Comparison of ENCODE assay signal across 8 cellular contexts in the genomic region with DNA sequence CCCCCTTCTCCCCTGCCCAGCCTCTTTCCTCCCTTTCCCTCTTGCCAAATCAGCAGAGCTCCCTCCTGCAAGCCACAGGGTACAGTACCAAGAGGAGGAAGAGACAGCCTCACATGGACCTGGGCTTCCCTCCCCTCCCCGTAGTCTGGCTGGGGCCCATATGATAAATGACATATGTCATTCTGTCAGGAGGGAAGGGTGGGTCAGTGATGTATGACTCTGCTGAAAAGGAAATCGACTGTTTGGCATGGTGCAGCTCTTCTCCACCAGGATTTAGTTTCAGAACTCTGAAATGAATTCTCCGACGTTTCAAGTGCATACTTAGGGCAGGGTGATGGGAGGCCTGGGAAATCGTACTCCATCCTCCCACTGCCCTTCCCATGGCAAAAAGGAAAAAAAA. TPM values are rescaled to one million over a fixed set of nuclear protein-coding genes. Genes with fewer than 3 reads are reported as not detected.
A peak's percentile ranks its signal among the peaks of the same experiment; 100 is the strongest.
DNase-seq lines count a peak whose midpoint lies in the region; ATAC-seq and TF ChIP-seq lines count a peak whose summit lies in the region.

No MANE protein-coding gene starts in this region.

- H3K27me3 Mint-ChIP-seq in activated T-cell treated with anti-CD3 and anti-CD28 coated beads, Interleukin-2, amount 50 U/mL, for 72 hours (ENCODE audit: low read depth) = peaks cover 37% of the 10 kb centered on the region
- H3K27me3 Mint-ChIP-seq in activated T-cell treated with anti-CD3 and anti-CD28 coated beads, Interleukin-2, amount 50 U/mL, for 24 hours = peaks cover 21% of the 10 kb centered on the region
- peaks cover 68% of the 10 kb centered on the region for H3K27me3 Mint-ChIP-seq in activated naive CD8-positive, alpha-beta T cell treated with anti-CD3 and anti-CD28 coated beads, Interleukin-2, amount 10 ng/mL, durations not matched to agents 7 days and 5 days

- peaks cover 26% of the 10 kb centered on the region for H3K4me1 ChIP-seq in lower lobe of right lung
- peaks cover 46 to 49% of the 10 kb centered on the region in 2 donors for H3K4me1 ChIP-seq in thyroid gland

- no peak for DNase-seq in activated T-cell treated with anti-CD3 and anti-CD28 coated beads, Interleukin-2, amount 50 U/mL, for 72 hours
- DNase-seq in activated T-cell treated with anti-CD3 and anti-CD28 coated beads, Interleukin-2, amount 50 U/mL, for 24 hours = no peak
- DNase-seq in activated naive CD8-positive, alpha-beta T cell treated with anti-CD3 and anti-CD28 coated beads, Interleukin-2, amount 10 ng/mL, durations not matched to agents 7 days and 5 days = no peak
- DNase-seq in lower lobe of right lung = no peak
- DNase-seq in thyroid gland = peak in 1 of 2 donors; percentile 17
- no peak for DNase-seq in NCI-H774 (lab: John Stamatoyannopoulos, UW)
- no peak for DNase-seq in OCI-M2 (lab: John Stamatoyannopoulos, UW; ENCODE audit: unreplicated experiment)

- TF ChIP-seq POLR2A in thyroid gland (IDR thresholded peaks at IDR 0.05) = no peak

- intact Hi-C loops in lower lobe of right lung (cut with DNase I) (no loop called here), thyroid gland (cut with DNase I) (no loop called here)

- H3K36me3 Mint-ChIP-seq in activated T-cell treated with anti-CD3 and anti-CD28 coated beads, Interleukin-2, amount 50 U/mL, for 72 hours (ENCODE audit: insufficient read depth in 2 of 2) = no peaks in the 10 kb centered on the region
- no peaks in the 10 kb centered on the region for H3K36me3 Mint-ChIP-seq in activated T-cell treated with anti-CD3 and anti-CD28 coated beads, Interleukin-2, amount 50 U/mL, for 24 hours (ENCODE audit: low read depth)
- no peaks in the 10 kb centered on the region for H3K36me3 Mint-ChIP-seq in activated naive CD8-positive, alpha-beta T cell treated with anti-CD3 and anti-CD28 coated beads, Interleukin-2, amount 10 ng/mL, durations not matched to agents 7 days and 5 days

- H3K36me3 ChIP-seq in lower lobe of right lung (no peaks in the 10 kb centered on the region), thyroid gland (no peaks in the 10 kb centered on the region)

- no peak for ATAC-seq in activated T-cell treated with anti-CD3 and anti-CD28 coated beads, Interleukin-2, amount 50 U/mL, for 72 hours (replicated peaks in 1 of 2)
- no peak for ATAC-seq in activated naive CD8-positive, alpha-beta T cell treated with anti-CD3 and anti-CD28 coated beads, Interleukin-2, amount 10 ng/mL, durations not matched to agents 7 days and 5 days (ENCODE audit: low read depth)
- ATAC-seq in lower lobe of right lung = peak in 1 of 2 donors; percentile 40
- ATAC-seq in GM21526 (IDR thresholded peaks at IDR 0.05; ENCODE audit: low FRiP score, unreplicated experiment) = no peak

- no peaks in the 10 kb centered on the region for H3K9me3 ChIP-seq in lower lobe of right lung
- H3K9me3 ChIP-seq in thyroid gland = no peaks in the 10 kb centered on the region

- POLR2A ChIA-PET in activated naive CD8-positive, alpha-beta T cell treated with anti-CD3 and anti-CD28 coated beads, Interleukin-2, amount 10 ng/mL, durations not matched to agents 7 days and 5 days (lab: Charles Lee) = no interaction called here

- 25 to 34% methylated on average over 5 of the region's 5 CpGs for WGBS in thyroid gland, 2 donors

- H3K27me3 ChIP-seq in lower lobe of right lung (ENCODE audit: low read depth) = no peaks in the 10 kb centered on the region
- H3K27me3 ChIP-seq in thyroid gland = no peaks in the 10 kb centered on the region

- H3K27ac ChIP-seq in lower lobe of right lung = peak overlapping the region; percentile 10
- peak overlapping the region in 2 of 3 donors; percentile 41 to 52 for H3K27ac ChIP-seq in thyroid gland

- no peak overlapping the region for H3K27ac Mint-ChIP-seq in activated T-cell treated with anti-CD3 and anti-CD28 coated beads, Interleukin-2, amount 50 U/mL, for 72 hours
- no peak overlapping the region for H3K27ac Mint-ChIP-seq in activated T-cell treated with anti-CD3 and anti-CD28 coated beads, Interleukin-2, amount 50 U/mL, for 24 hours
- no peak overlapping the region for H3K27ac Mint-ChIP-seq in activated naive CD8-positive, alpha-beta T cell treated with anti-CD3 and anti-CD28 coated beads, Interleukin-2, amount 10 ng/mL, durations not matched to agents 7 days and 5 days

- H3K9me3 Mint-ChIP-seq in activated T-cell treated with anti-CD3 and anti-CD28 coated beads, Interleukin-2, amount 50 U/mL, for 72 hours = no peaks in the 10 kb centered on the region
- no peaks in the 10 kb centered on the region for H3K9me3 Mint-ChIP-seq in activated T-cell treated with anti-CD3 and anti-CD28 coated beads, Interleukin-2, amount 50 U/mL, for 24 hours
- no peaks in the 10 kb centered on the region for H3K9me3 Mint-ChIP-seq in activated naive CD8-positive, alpha-beta T cell treated with anti-CD3 and anti-CD28 coated beads, Interleukin-2, amount 10 ng/mL, durations not matched to agents 7 days and 5 days

- peak overlapping the region; percentile 29 to 31 for H3K4me3 Mint-ChIP-seq in activated T-cell treated with anti-CD3 and anti-CD28 coated beads, Interleukin-2, amount 50 U/mL, for 72 hours
- no peak overlapping the region for H3K4me3 Mint-ChIP-seq in activated T-cell treated with anti-CD3 and anti-CD28 coated beads, Interleukin-2, amount 50 U/mL, for 24 hours
- H3K4me3 Mint-ChIP-seq in activated naive CD8-positive, alpha-beta T cell treated with anti-CD3 and anti-CD28 coated beads, Interleukin-2, amount 10 ng/mL, durations not matched to agents 7 days and 5 days = peak overlapping the region; percentile 20

- peaks cover 19% of the 10 kb centered on the region for H3K4me1 Mint-ChIP-seq in activated T-cell treated with anti-CD3 and anti-CD28 coated beads, Interleukin-2, amount 50 U/mL, for 72 hours (ENCODE audit: low read depth)
- peaks cover 27% of the 10 kb centered on the region for H3K4me1 Mint-ChIP-seq in activated T-cell treated with anti-CD3 and anti-CD28 coated beads, Interleukin-2, amount 50 U/mL, for 24 hours (ENCODE audit: low read depth)
- H3K4me1 Mint-ChIP-seq in activated naive CD8-positive, alpha-beta T cell treated with anti-CD3 and anti-CD28 coated beads, Interleukin-2, amount 10 ng/mL, durations not matched to agents 7 days and 5 days = peaks cover 18% of the 10 kb centered on the region

- H3K4me3 ChIP-seq in lower lobe of right lung = no peak overlapping the region
- no peak overlapping the region for H3K4me3 ChIP-seq in thyroid gland (replicated peaks in 1 of 3)

- TF ChIP-seq CTCF in lower lobe of right lung (IDR thresholded peaks at IDR 0.05) (no peak), thyroid gland (IDR thresholded peaks at IDR 0.05) (no peak)

RNA-seq across cellular contexts. Expression of a gene that starts 9.8 kb away (rescaled TPM):
- total RNA-seq in activated T-cell treated with anti-CD3 and anti-CD28 coated beads, Interleukin-2, amount 50 U/mL, for 72 hours = 1 to 10 TPM in 1 of 2 donors, under 1 TPM in 1; 0.74 to 3.0 TPM
- under 1 TPM; 0.45 to 1.00 TPM for total RNA-seq in activated naive CD8-positive, alpha-beta T cell treated with anti-CD3 and anti-CD28 coated beads, Interleukin-2, amount 10 ng/mL, durations not matched to agents 7 days and 5 days
- total RNA-seq in lower lobe of right lung (5.7 TPM), thyroid gland (10 to 100 TPM; 15.0 to 18.8 (median 18.1) TPM)
